Comparison of ENCODE assay signal across 1 cellular context in genomic region chr17:50148226-50149098, GRCh38.
TF ChIP-seq lines count a peak whose summit lies in the region.

No MANE protein-coding gene starts in this region.

TF ChIP-seq in HEK293, 187 proteins besides CTCF, POLR2A, EP300 and RAD21 (continued from another document and continues in another):
- TF ChIP-seq, protein P1, sequence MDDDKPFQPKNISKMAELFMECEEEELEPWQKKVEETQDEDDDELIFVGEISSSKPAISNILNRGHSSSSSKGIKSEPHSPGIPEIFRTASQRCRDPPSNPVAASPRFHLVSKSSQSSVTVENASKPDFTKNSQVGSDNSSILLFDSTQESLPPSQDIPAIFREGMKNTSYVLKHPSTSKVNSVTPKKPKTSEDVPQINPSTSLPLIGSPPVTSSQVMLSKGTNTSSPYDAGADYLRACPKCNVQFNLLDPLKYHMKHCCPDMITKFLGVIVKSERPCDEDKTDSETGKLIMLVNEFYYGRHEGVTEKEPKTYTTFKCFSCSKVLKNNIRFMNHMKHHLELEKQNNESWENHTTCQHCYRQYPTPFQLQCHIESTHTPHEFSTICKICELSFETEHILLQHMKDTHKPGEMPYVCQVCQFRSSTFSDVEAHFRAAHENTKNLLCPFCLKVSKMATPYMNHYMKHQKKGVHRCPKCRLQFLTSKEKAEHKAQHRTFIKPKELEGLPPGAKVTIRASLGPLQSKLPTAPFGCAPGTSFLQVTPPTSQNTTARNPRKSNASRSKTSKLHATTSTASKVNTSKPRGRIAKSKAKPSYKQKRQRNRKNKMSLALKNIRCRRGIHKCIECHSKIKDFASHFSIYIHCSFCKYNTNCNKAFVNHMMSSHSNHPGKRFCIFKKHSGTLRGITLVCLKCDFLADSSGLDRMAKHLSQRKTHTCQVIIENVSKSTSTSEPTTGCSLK (tag by site-specific recombination; IDR thresholded peaks at IDR 0.05), result no peak
- TF ChIP-seq ZNF416 (tag by site-specific recombination; IDR thresholded peaks at IDR 0.05) (no peak), ZNF121 (tag by site-specific recombination; IDR thresholded peaks at IDR 0.05) (no peak), WT1 (tag by site-specific recombination; IDR thresholded peaks at IDR 0.05) (no peak), PRDM4 (tag by site-specific recombination; IDR thresholded peaks at IDR 0.05) (no peak), ZSCAN18 (tag by site-specific recombination; IDR thresholded peaks at IDR 0.05) (no peak), ZNF692 (tag by site-specific recombination; IDR thresholded peaks at IDR 0.05) (no peak), ZFHX2 (tag by site-specific recombination; conservative IDR thresholded peaks at IDR 0.05) (peak; percentile 67), ZNF133 (tag by site-specific recombination; IDR thresholded peaks at IDR 0.05) (no peak), ZNF768 (tag by site-specific recombination; IDR thresholded peaks at IDR 0.05) (no peak), ZNF707 (tag by site-specific recombination; IDR thresholded peaks at IDR 0.05) (no peak), ZSCAN16 (tag by site-specific recombination; IDR thresholded peaks at IDR 0.05) (no peak), ZNF48 (tag by site-specific recombination; IDR thresholded peaks at IDR 0.05) (no peak), GLIS1 (tag by site-specific recombination; IDR thresholded peaks at IDR 0.05) (peak; percentile 96), ZNF19 (tag by site-specific recombination; IDR thresholded peaks at IDR 0.05; ENCODE audit: low read depth) (no peak), ZNF341 (tag by site-specific recombination; IDR thresholded peaks at IDR 0.05; ENCODE audit: low read depth) (peak; percentile 50), ZNF621 (tag by site-specific recombination; IDR thresholded peaks at IDR 0.05) (no peak), ATF2 (tag by site-specific recombination; IDR thresholded peaks at IDR 0.05; ENCODE audit: low read depth) (no peak), ZNF585B (tag by site-specific recombination; IDR thresholded peaks at IDR 0.05) (no peak), TRIM28 (IDR thresholded peaks at IDR 0.05; ENCODE audit: borderline replicate concordance, low read length) (no peak), GFI1B (tag by site-specific recombination; IDR thresholded peaks at IDR 0.05) (no peak), SP2 (tag by site-specific recombination; IDR thresholded peaks at IDR 0.05) (peak; percentile 72), ZFP37 (tag by site-specific recombination; IDR thresholded peaks at IDR 0.05) (no peak), ZNF426 (tag by site-specific recombination; IDR thresholded peaks at IDR 0.05) (no peak), KLF16 (tag by site-specific recombination; IDR thresholded peaks at IDR 0.05) (peak; percentile 38; the same call in 1 of the 2 replicates), ZNF211 (tag by site-specific recombination; IDR thresholded peaks at IDR 0.05; ENCODE audit: low read depth) (no peak), ZNF548 (tag by site-specific recombination; IDR thresholded peaks at IDR 0.05) (no peak), ZBTB20 (tag by site-specific recombination; IDR thresholded peaks at IDR 0.05) (peak; percentile 48), TSHZ1 (tag by site-specific recombination; IDR thresholded peaks at IDR 0.05; ENCODE audit: borderline replicate concordance) (no peak), GLI2 (tag by site-specific recombination; IDR thresholded peaks at IDR 0.05; ENCODE audit: borderline replicate concordance, low read depth) (no peak), GLIS2 (tag by site-specific recombination; IDR thresholded peaks at IDR 0.05) (peak; percentile 95), PRDM10 (tag by site-specific recombination; IDR thresholded peaks at IDR 0.05) (peak; percentile 97), ZNF639 (tag by site-specific recombination; IDR thresholded peaks at IDR 0.05) (no peak)
- TF ChIP-seq, protein P2, sequence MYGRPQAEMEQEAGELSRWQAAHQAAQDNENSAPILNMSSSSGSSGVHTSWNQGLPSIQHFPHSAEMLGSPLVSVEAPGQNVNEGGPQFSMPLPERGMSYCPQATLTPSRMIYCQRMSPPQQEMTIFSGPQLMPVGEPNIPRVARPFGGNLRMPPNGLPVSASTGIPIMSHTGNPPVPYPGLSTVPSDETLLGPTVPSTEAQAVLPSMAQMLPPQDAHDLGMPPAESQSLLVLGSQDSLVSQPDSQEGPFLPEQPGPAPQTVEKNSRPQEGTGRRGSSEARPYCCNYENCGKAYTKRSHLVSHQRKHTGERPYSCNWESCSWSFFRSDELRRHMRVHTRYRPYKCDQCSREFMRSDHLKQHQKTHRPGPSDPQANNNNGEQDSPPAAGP (tag by site-specific recombination; IDR thresholded peaks at IDR 0.05), result peak; percentile 67; the same call in 1 of the 2 replicates
- TF ChIP-seq, protein P3, sequence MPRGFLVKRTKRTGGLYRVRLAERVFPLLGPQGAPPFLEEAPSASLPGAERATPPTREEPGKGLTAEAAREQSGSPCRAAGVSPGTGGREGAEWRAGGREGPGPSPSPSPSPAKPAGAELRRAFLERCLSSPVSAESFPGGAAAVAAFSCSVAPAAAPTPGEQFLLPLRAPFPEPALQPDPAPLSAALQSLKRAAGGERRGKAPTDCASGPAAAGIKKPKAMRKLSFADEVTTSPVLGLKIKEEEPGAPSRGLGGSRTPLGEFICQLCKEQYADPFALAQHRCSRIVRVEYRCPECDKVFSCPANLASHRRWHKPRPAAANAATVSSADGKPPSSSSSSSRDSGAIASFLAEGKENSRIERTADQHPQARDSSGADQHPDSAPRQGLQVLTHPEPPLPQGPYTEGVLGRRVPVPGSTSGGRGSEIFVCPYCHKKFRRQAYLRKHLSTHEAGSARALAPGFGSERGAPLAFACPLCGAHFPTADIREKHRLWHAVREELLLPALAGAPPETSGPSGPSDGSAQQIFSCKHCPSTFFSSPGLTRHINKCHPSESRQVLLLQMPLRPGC (tag by site-specific recombination; IDR thresholded peaks at IDR 0.05), result no peak
- TF ChIP-seq, protein P4, sequence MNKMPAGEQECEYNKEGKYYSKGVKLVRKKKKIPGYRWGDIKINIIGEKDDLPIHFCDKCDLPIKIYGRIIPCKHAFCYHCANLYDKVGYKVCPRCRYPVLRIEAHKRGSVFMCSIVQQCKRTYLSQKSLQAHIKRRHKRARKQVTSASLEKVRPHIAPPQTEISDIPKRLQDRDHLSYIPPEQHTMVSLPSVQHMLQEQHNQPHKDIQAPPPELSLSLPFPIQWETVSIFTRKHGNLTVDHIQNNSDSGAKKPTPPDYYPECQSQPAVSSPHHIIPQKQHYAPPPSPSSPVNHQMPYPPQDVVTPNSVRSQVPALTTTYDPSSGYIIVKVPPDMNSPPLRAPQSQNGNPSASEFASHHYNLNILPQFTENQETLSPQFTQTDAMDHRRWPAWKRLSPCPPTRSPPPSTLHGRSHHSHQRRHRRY (tag by site-specific recombination; IDR thresholded peaks at IDR 0.05), result no peak
